Comparison of ENCODE assay signal across 8 cellular contexts in the genomic region with DNA sequence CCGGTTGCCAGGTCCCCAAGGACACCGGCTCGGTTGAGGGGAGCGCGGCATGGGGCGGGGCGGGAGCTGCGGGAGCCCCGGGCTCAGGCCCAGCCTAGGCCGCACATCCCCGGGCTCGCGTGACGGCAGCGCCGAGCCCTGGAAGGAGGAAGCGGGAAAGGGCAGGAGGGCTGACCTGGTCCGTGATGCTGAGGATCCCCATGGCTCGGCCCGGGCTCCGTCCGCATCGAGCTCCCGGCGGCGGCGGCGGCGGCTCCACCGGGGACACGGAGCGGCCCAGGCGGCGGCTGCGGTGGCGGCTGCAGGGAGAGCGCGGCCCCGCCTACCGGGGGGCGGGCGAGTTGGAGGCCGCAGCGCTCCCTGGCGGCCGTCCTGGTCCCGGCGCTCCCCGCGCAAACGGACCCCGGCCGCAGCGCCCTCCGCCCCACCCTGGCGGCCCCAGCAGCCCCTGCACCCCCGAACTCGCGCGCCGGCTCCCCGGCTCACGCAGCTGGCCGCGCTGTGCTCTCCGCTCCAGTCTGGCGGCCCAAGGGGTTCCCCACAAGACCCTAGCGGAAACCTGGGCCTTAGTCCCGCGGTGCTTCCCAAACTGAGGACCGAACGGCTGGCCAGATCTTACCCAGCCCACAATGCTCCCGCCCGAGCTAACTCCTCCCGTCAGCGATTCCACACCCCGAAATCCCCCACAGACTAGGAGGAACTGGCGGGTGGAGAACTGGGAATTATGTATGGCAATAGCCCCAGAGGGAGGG. TPM values are rescaled to one million over a fixed set of nuclear protein-coding genes. Genes with fewer than 3 reads are reported as not detected.
DNase-seq lines count a peak whose midpoint lies in the region; ATAC-seq and TF ChIP-seq lines count a peak whose summit lies in the region.

A gene (minus strand): TSS at position 317 of the 752 bp plus-strand sequence. CDS start 115 bp downstream, at position 202.

- peaks cover 20% of the 10 kb centered on the region; the same call in 1 of the 2 replicates for H3F3A ChIP-seq in PC-9 (ENCODE audit: insufficient read depth, low read depth)

- H3K79me2 ChIP-seq in PC-9 (ENCODE audit: low read depth): peaks cover 26% of the 10 kb centered on the region

- CTCF ChIA-PET in PC-9 (lab: Charles Lee): interaction anchor here (0.6 to 1.0 kb wide), 4 partner anchors 67 to 198 kb away, joined by 3 to 6 read pairs (median 4); a partner anchor contains a TSS
- CTCF ChIA-PET in naive thymus-derived CD4-positive, alpha-beta T cell (lab: Charles Lee): interaction anchor here (0.5 to 1.7 kb wide), 14 partner anchors 8 to 1967 kb away, joined by 3 to 10 read pairs (median 4); a partner anchor contains a TSS

- ATAC-seq in GM21515 (IDR thresholded peaks at IDR 0.05; ENCODE audit: unreplicated experiment): peak; percentile 80
- peak; percentile 98 for ATAC-seq in activated T-cell treated with anti-CD3 and anti-CD28 coated beads, Interleukin-2, amount 50 U/mL, for 72 hours (replicated peaks in 1 of 2)
- peak; percentile 99 for ATAC-seq in naive thymus-derived CD4-positive, alpha-beta T cell
- peak; percentile 98 for ATAC-seq in stimulated activated memory B cell treated with anti-CD40 and anti-IgM and Interleukin-4, amounts not matched to agents 10 μg/mL and 1 μg/mL and 100 μg/mL, for 72 hours

- H3K27me3 ChIP-seq in PC-9 (ENCODE audit: insufficient read depth, low read depth): no peaks in the 10 kb centered on the region
- H3K27me3 ChIP-seq in naive thymus-derived CD4-positive, alpha-beta T cell (ENCODE audit: control insufficient read depth in 2 of 2, insufficient read depth in 2 of 2, low read length in 2 of 2): no peaks in the 10 kb centered on the region

- H3K4me3 ChIP-seq in PC-9: peak within 1 kb of the TSS; percentile 96
- H3K4me3 ChIP-seq in naive thymus-derived CD4-positive, alpha-beta T cell (ENCODE audit: low read length): peak within 1 kb of the TSS; percentile 99

- H3K36me3 ChIP-seq in PC-9 (ENCODE audit: low read depth): peaks cover 27% of the 10 kb centered on the region
- peaks cover 6 to 32% (median 11%) of the 10 kb centered on the region in 3 experiments for H3K36me3 ChIP-seq in naive thymus-derived CD4-positive, alpha-beta T cell (ENCODE audit: control insufficient read depth in 2 of 3, insufficient read depth in 3 of 3, low read length in 3 of 3)

- POLR2A ChIA-PET in PC-9 (lab: Charles Lee; ENCODE audit: unreplicated experiment): no interaction called here
- POLR2A ChIA-PET in naive thymus-derived CD4-positive, alpha-beta T cell (lab: Charles Lee): interaction anchor here (0.6 to 2.5 kb wide), 16 partner anchors 9 to 210 kb away, joined by 3 to 12 read pairs (median 4); a partner anchor contains a TSS

- intact Hi-C loops in PC-9 (cut with micrococcal nuclease; ENCODE audit: unreplicated experiment): loop anchor here (1.0 kb wide), 1 partner anchor 8 kb away; a partner anchor contains a TSS
- intact Hi-C loops in naive thymus-derived CD4-positive, alpha-beta T cell (cut with micrococcal nuclease): loop anchor here (1.0 to 5.0 kb wide), 12 partner anchors 8 to 520 kb away; a partner anchor contains a TSS

- H3K9me3 Mint-ChIP-seq in activated T-cell treated with anti-CD3 and anti-CD28 coated beads, Interleukin-2, amount 50 U/mL, for 72 hours: no peaks in the 10 kb centered on the region
- H3K9me3 Mint-ChIP-seq in naive thymus-derived CD4-positive, alpha-beta T cell: no peaks in the 10 kb centered on the region
- no peaks in the 10 kb centered on the region for H3K9me3 Mint-ChIP-seq in stimulated activated memory B cell treated with anti-CD40 and anti-IgM and Interleukin-4, amounts not matched to agents 10 μg/mL and 1 μg/mL and 100 μg/mL, for 72 hours

- H3K4me1 ChIP-seq in PC-9 (replicated peaks; ENCODE audit: insufficient read depth): peaks cover 31% of the 10 kb centered on the region
- H3K4me1 ChIP-seq in naive thymus-derived CD4-positive, alpha-beta T cell (ENCODE audit: control insufficient read depth in 2 of 2, insufficient read depth in 2 of 2, low read length in 2 of 2): peaks cover 18 to 19% of the 10 kb centered on the region in 2 donors

- H3K27ac Mint-ChIP-seq in activated T-cell treated with anti-CD3 and anti-CD28 coated beads, Interleukin-2, amount 50 U/mL, for 72 hours: peak within 1 kb of the TSS; percentile 47
- peak within 1 kb of the TSS; percentile 83 to 94 (median 90) for H3K27ac Mint-ChIP-seq in naive thymus-derived CD4-positive, alpha-beta T cell
- H3K27ac Mint-ChIP-seq in stimulated activated memory B cell treated with anti-CD40 and anti-IgM and Interleukin-4, amounts not matched to agents 10 μg/mL and 1 μg/mL and 100 μg/mL, for 72 hours: peak within 1 kb of the TSS; percentile 90

- no peaks in the 10 kb centered on the region for H3K27me3 Mint-ChIP-seq in activated T-cell treated with anti-CD3 and anti-CD28 coated beads, Interleukin-2, amount 50 U/mL, for 72 hours (ENCODE audit: low read depth)
- peaks cover 0 to 2% (median 0%) of the 10 kb centered on the region in 5 donors for H3K27me3 Mint-ChIP-seq in naive thymus-derived CD4-positive, alpha-beta T cell
- H3K27me3 Mint-ChIP-seq in stimulated activated memory B cell treated with anti-CD40 and anti-IgM and Interleukin-4, amounts not matched to agents 10 μg/mL and 1 μg/mL and 100 μg/mL, for 72 hours: no peaks in the 10 kb centered on the region

- no peaks in the 10 kb centered on the region; the same call in 1 of the 2 replicates for H3K9me2 ChIP-seq in PC-9 (ENCODE audit: insufficient read depth)

- H3K9me3 ChIP-seq in PC-9 (ENCODE audit: insufficient read depth, low read depth): no peaks in the 10 kb centered on the region
- no peaks in the 10 kb centered on the region for H3K9me3 ChIP-seq in naive thymus-derived CD4-positive, alpha-beta T cell (ENCODE audit: control insufficient read depth in 2 of 3, low read length in 3 of 3)

- H3K4me1 Mint-ChIP-seq in activated T-cell treated with anti-CD3 and anti-CD28 coated beads, Interleukin-2, amount 50 U/mL, for 72 hours (ENCODE audit: low read depth): peaks cover 27% of the 10 kb centered on the region
- peaks cover 13 to 27% (median 22%) of the 10 kb centered on the region in 7 donors for H3K4me1 Mint-ChIP-seq in naive thymus-derived CD4-positive, alpha-beta T cell
- H3K4me1 Mint-ChIP-seq in stimulated activated memory B cell treated with anti-CD40 and anti-IgM and Interleukin-4, amounts not matched to agents 10 μg/mL and 1 μg/mL and 100 μg/mL, for 72 hours: peaks cover 33% of the 10 kb centered on the region

- H4K20me1 ChIP-seq in PC-9 (ENCODE audit: insufficient read depth): peaks cover 19% of the 10 kb centered on the region

- peak within 1 kb of the TSS; percentile 92 for H3K4me3 Mint-ChIP-seq in activated T-cell treated with anti-CD3 and anti-CD28 coated beads, Interleukin-2, amount 50 U/mL, for 72 hours
- peak within 1 kb of the TSS; percentile 87 to 97 (median 93) for H3K4me3 Mint-ChIP-seq in naive thymus-derived CD4-positive, alpha-beta T cell
- H3K4me3 Mint-ChIP-seq in stimulated activated memory B cell treated with anti-CD40 and anti-IgM and Interleukin-4, amounts not matched to agents 10 μg/mL and 1 μg/mL and 100 μg/mL, for 72 hours: peak within 1 kb of the TSS; percentile 95

- peak; percentile 61 for TF ChIP-seq CTCF in PC-9 (conservative IDR thresholded peaks at IDR 0.05)

- DNase-seq in DMS79 (lab: John Stamatoyannopoulos, UW): peak; percentile 5
- peak; percentile 92 for DNase-seq in HuH-7.5 (ENCODE audit: low spot score)
- peak; percentile 40 to 77 for DNase-seq in PC-9
- DNase-seq in activated T-cell treated with anti-CD3 and anti-CD28 coated beads, Interleukin-2, amount 50 U/mL, for 72 hours: peak; percentile 87 to 91
- DNase-seq in fibroblast of gingiva (ENCODE audit: low read depth): peak; percentile 83
- DNase-seq in naive thymus-derived CD4-positive, alpha-beta T cell: peak; percentile 69 to 92 (median 84)

- BruUV-seq in PC-9 (replicated peaks; lab: Mats Ljungman, UMichigan): no TSS peak

- H3K4me2 ChIP-seq in PC-9: peak within 1 kb of the TSS; percentile 96

- H3K27ac ChIP-seq in PC-9: no peak within 1 kb of the TSS
- peak within 1 kb of the TSS; percentile 90 for H3K27ac ChIP-seq in naive thymus-derived CD4-positive, alpha-beta T cell (ENCODE audit: low read depth, low read length)

- peaks cover 0 to 8% of the 10 kb centered on the region in 2 donors for H3K36me3 Mint-ChIP-seq in activated T-cell treated with anti-CD3 and anti-CD28 coated beads, Interleukin-2, amount 50 U/mL, for 72 hours (ENCODE audit: insufficient read depth in 2 of 2)
- peaks cover 0 to 22% (median 5%) of the 10 kb centered on the region in 5 donors for H3K36me3 Mint-ChIP-seq in naive thymus-derived CD4-positive, alpha-beta T cell
- peaks cover 17% of the 10 kb centered on the region for H3K36me3 Mint-ChIP-seq in stimulated activated memory B cell treated with anti-CD40 and anti-IgM and Interleukin-4, amounts not matched to agents 10 μg/mL and 1 μg/mL and 100 μg/mL, for 72 hours

- H2AFZ ChIP-seq in PC-9: peak within 1 kb of the TSS; percentile 87

RNA-seq across cellular contexts. Expression of the gene that starts here (rescaled TPM):
- total RNA-seq in PC-9 (2021): 59.4 and 62.8 TPM in 2 replicates
- total RNA-seq in activated T-cell treated with anti-CD3 and anti-CD28 coated beads, Interleukin-2, amount 50 U/mL, for 72 hours: 10 to 100 TPM; 46.7 to 50.7 TPM
- total RNA-seq in naive thymus-derived CD4-positive, alpha-beta T cell: 10 to 100 TPM; 26.9 to 64.4 (median 40.7) TPM
- 1 to 10 TPM; 5.1 to 8.2 TPM for polyA plus RNA-seq in naive thymus-derived CD4-positive, alpha-beta T cell

Comparison
In these comparisons a context has a peak if more than half of its experiments do, and no peak if none do; other contexts are left out.
1. DNase-seq: peak in every context shown above with its lines; median percentile 92 in HuH-7.5; 89 in activated T-cell treated with anti-CD3 and anti-CD28 coated beads, Interleukin-2, amount 50 U/mL, for 72 hours; 84 in naive thymus-derived CD4-positive, alpha-beta T cell; 83 in fibroblast of gingiva; 58 in PC-9; 5 in DMS79.